In the genomic region with DNA sequence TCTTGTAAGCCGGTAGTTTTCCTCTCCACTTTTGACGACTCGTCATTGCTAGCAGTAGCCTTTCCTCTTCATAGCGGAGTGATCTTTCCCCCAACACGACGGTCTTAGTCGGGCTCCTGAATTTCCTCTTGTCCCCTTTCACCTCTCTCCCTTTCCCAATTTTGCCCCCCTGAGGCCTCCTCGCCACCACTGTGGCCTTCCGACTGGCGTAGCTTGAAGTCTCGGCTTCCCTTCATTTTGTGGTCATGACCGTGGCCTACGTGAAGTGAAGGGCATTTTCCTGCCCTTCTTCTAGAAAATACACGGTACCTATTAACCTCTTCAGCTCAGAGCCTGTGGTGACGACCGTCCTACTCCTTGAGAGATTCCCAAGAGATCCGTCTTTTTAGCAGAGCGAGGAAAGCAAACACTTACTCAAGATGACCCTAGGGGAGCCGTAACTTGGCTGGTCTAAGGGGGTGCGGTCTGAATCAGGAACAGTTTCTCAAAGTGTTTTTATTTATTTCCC, we compare ENCODE assay signal across 1 cellular context.
TF ChIP-seq lines count a peak whose summit lies in the region.

No MANE protein-coding gene starts in this region.

TF ChIP-seq in H1, 55 proteins besides CTCF, POLR2A, EP300 and RAD21 (continued from another document):
- TF ChIP-seq CHD7 (IDR thresholded peaks at IDR 0.05; ENCODE audit: insufficient replicate concordance, low read length) (peak; percentile 82), PHF8 (conservative IDR thresholded peaks at IDR 0.05; ENCODE audit: low read depth, low read length) (no peak), TAF1 (IDR thresholded peaks at IDR 0.05; ENCODE audit: low read depth, low read length) (0 out of 2 replicates have a peak, but pooled peaks have one; percentile 16), FOSL1 (IDR thresholded peaks at IDR 0.05; ENCODE audit: insufficient read depth, low read depth, low read length) (no peak), TBP (IDR thresholded peaks at IDR 0.05; ENCODE audit: low read depth, low read length) (peak; percentile 40; the same call in 1 of the 2 replicates)
